ENCODE assay signal across 11 cellular contexts in genomic region chr14:81485372-81485771, GRCh38.
DNase-seq lines count a peak whose midpoint lies in the region; ATAC-seq lines count a peak whose summit lies in the region.
"Had no signal": no experiment of that assay in that cellular context is flagged by ENCODE, and none has a peak within 500 bp of the region (broad histone marks: within the 10 kb centered on the region; RNA-seq: fewer than 3 reads in every experiment).

No MANE protein-coding gene starts in this region.

- no peak overlapping the region for H3K27ac Mint-ChIP-seq in activated naive CD8-positive, alpha-beta T cell treated with anti-CD3 and anti-CD28 coated beads, Interleukin-2, amount 50 U/mL, for 24 hours
- H3K27ac Mint-ChIP-seq in T-helper 2 cell treated with Interferon-gamma antibody and Interleukin-4, amounts not matched to agents 5 μg/mL and 100 μg/mL, for 36 hours, result no peak overlapping the region

- ATAC-seq in GM18519 (IDR thresholded peaks at IDR 0.05; ENCODE audit: low FRiP score, unreplicated experiment) (peak; percentile 57), GM21390 (IDR thresholded peaks at IDR 0.05; ENCODE audit: unreplicated experiment) (peak; percentile 87), HG03095 (IDR thresholded peaks at IDR 0.05; ENCODE audit: unreplicated experiment) (peak; percentile 92)
- ATAC-seq in activated naive CD8-positive, alpha-beta T cell treated with anti-CD3 and anti-CD28 coated beads, Interleukin-2, amount 50 U/mL, for 24 hours, result peak; percentile 59
- ATAC-seq: heart right ventricle, PC-3 had no signal

- DNase-seq in activated naive CD8-positive, alpha-beta T cell treated with anti-CD3 and anti-CD28 coated beads, Interleukin-2, amount 50 U/mL, for 24 hours, result no peak
- DNase-seq in NCI-H1694 (lab: John Stamatoyannopoulos, UW) (no peak), GM03348 (ENCODE audit: low spot score) (no peak)
- DNase-seq in activated naive CD4-positive, alpha-beta T cell (lab: John Stamatoyannopoulos, UW), result no peak
- no peak for DNase-seq in T-helper 2 cell treated with Interferon-gamma antibody and Interleukin-4, amounts not matched to agents 5 μg/mL and 100 μg/mL, for 36 hours (ENCODE audit: low spot score)
- DNase-seq: heart right ventricle, NCI-H1092, PC-3 had no signal

- H3K27me3 Mint-ChIP-seq in activated naive CD8-positive, alpha-beta T cell treated with anti-CD3 and anti-CD28 coated beads, Interleukin-2, amount 50 U/mL, for 24 hours, result no peaks in the 10 kb centered on the region
- H3K27me3 Mint-ChIP-seq in T-helper 2 cell treated with Interferon-gamma antibody and Interleukin-4, amounts not matched to agents 5 μg/mL and 100 μg/mL, for 36 hours (ENCODE audit: low read depth), result no peaks in the 10 kb centered on the region

- no peaks in the 10 kb centered on the region for H3K9me3 Mint-ChIP-seq in activated naive CD8-positive, alpha-beta T cell treated with anti-CD3 and anti-CD28 coated beads, Interleukin-2, amount 50 U/mL, for 24 hours
- H3K9me3 Mint-ChIP-seq in T-helper 2 cell treated with Interferon-gamma antibody and Interleukin-4, amounts not matched to agents 5 μg/mL and 100 μg/mL, for 36 hours, result no peaks in the 10 kb centered on the region

- H3K4me1 Mint-ChIP-seq in activated naive CD8-positive, alpha-beta T cell treated with anti-CD3 and anti-CD28 coated beads, Interleukin-2, amount 50 U/mL, for 24 hours, result peaks cover 6% of the 10 kb centered on the region
- H3K4me1 Mint-ChIP-seq in T-helper 2 cell treated with Interferon-gamma antibody and Interleukin-4, amounts not matched to agents 5 μg/mL and 100 μg/mL, for 36 hours (ENCODE audit: low read depth), result peaks cover 2% of the 10 kb centered on the region

- H3K36me3 Mint-ChIP-seq in activated naive CD8-positive, alpha-beta T cell treated with anti-CD3 and anti-CD28 coated beads, Interleukin-2, amount 50 U/mL, for 24 hours (ENCODE audit: low read depth), result peaks cover 42% of the 10 kb centered on the region
- H3K36me3 Mint-ChIP-seq in T-helper 2 cell treated with Interferon-gamma antibody and Interleukin-4, amounts not matched to agents 5 μg/mL and 100 μg/mL, for 36 hours (ENCODE audit: low read depth), result peaks cover 48% of the 10 kb centered on the region

- H3K4me3 Mint-ChIP-seq in activated naive CD8-positive, alpha-beta T cell treated with anti-CD3 and anti-CD28 coated beads, Interleukin-2, amount 50 U/mL, for 24 hours, result no peak overlapping the region
- H3K4me3 Mint-ChIP-seq in T-helper 2 cell treated with Interferon-gamma antibody and Interleukin-4, amounts not matched to agents 5 μg/mL and 100 μg/mL, for 36 hours, result no peak overlapping the region
